In genomic region chr7:104972510-104972909, GRCh38 we compare ENCODE assay signal across 19 cellular contexts. TPM values are rescaled to one million over a fixed set of nuclear protein-coding genes. Genes with fewer than 3 reads are reported as not detected.
A peak's percentile ranks its signal among the peaks of the same experiment; 100 is the strongest.
DNase-seq lines count a peak whose midpoint lies in the region; ATAC-seq, FAIRE-seq and TF ChIP-seq lines count a peak whose summit lies in the region.
"Had no signal": no experiment of that assay in that cellular context is flagged by ENCODE, and none has a peak within 500 bp of the region (broad histone marks: within the 10 kb centered on the region; RNA-seq: fewer than 3 reads in every experiment).

No MANE protein-coding gene starts in this region.

- no peaks in the 10 kb centered on the region for H3K9me1 ChIP-seq in keratinocyte (ENCODE audit: control insufficient read depth, extremely low read depth, insufficient read depth, low read length)

- no peak for TF ChIP-seq CTCF in left ventricle myocardium inferior (IDR thresholded peaks at IDR 0.05; ENCODE audit: borderline replicate concordance)
- TF ChIP-seq CTCF in mammary epithelial cell (conservative IDR thresholded peaks at IDR 0.05 in 1 of 2, IDR thresholded peaks at IDR 0.05 in 1 of 2; ENCODE audit: extremely low read depth in 1 of 2, insufficient read depth in 1 of 2, low read depth in 1 of 2, low read length in 2 of 2) = no peak
- no peak for TF ChIP-seq CTCF in keratinocyte (optimal IDR thresholded peaks at IDR 0.05 in 1 of 3, IDR thresholded peaks at IDR 0.05 in 1 of 3, conservative IDR thresholded peaks at IDR 0.05 in 1 of 3; ENCODE audit: extremely low read depth in 1 of 3, insufficient read depth in 2 of 3, low read length in 3 of 3)

- peaks cover 56% of the 10 kb centered on the region for H3K4me1 ChIP-seq in left ventricle myocardium inferior
- peaks cover 31% of the 10 kb centered on the region for H3K4me1 ChIP-seq in mammary epithelial cell (ENCODE audit: insufficient read depth, low read length)
- H3K4me1 ChIP-seq in keratinocyte (ENCODE audit: control insufficient read depth, extremely low read depth, insufficient read depth, low read length) = peaks cover 34% of the 10 kb centered on the region
- H3K4me1 ChIP-seq: A549 had no signal

- H3K4me2 ChIP-seq in mammary epithelial cell (ENCODE audit: insufficient read depth, low read depth, low read length) (peak overlapping the region; percentile 15), keratinocyte (ENCODE audit: control insufficient read depth, extremely low read depth, insufficient read depth, low read depth, low read length) (peak overlapping the region; percentile 11)
- H3K4me2 ChIP-seq: A549 had no signal

- no peaks in the 10 kb centered on the region for H3K79me2 ChIP-seq in mammary epithelial cell (ENCODE audit: insufficient read depth, low read length)
- no peaks in the 10 kb centered on the region for H3K79me2 ChIP-seq in keratinocyte (ENCODE audit: control insufficient read depth, insufficient read depth, low read length)

- H4K20me1 ChIP-seq in mammary epithelial cell (ENCODE audit: insufficient read depth, low read length) (no peaks in the 10 kb centered on the region), keratinocyte (ENCODE audit: control insufficient read depth, extremely low read depth, insufficient read depth, low read length) (no peaks in the 10 kb centered on the region)

- BruUV-seq in mammary epithelial cell (replicated peaks; lab: Mats Ljungman, UMichigan) = no TSS peak

- no peak overlapping the region for H3K4me3 ChIP-seq in left ventricle myocardium inferior
- no peak overlapping the region for H3K4me3 ChIP-seq in mammary epithelial cell (replicated peaks in 1 of 3; ENCODE audit: insufficient read depth in 1 of 3, low read depth in 2 of 3, low read length in 3 of 3)
- H3K4me3 ChIP-seq in keratinocyte (ENCODE audit: control insufficient read depth in 2 of 3, extremely low read depth in 1 of 3, insufficient read depth in 2 of 3, low read depth in 1 of 3, low read length in 3 of 3) = no peak overlapping the region
- H3K4me3 ChIP-seq: A549, gastrocnemius medialis, lung had no signal

- DNase-seq in left ventricle myocardium inferior (no peak), left ventricle myocardium superior (no peak), mammary epithelial cell (no peak), keratinocyte (ENCODE audit: low read depth, low spot score) (no peak), NCI-H446 treated with DMSO at 0.1 percent for 48 hours (lab: John Stamatoyannopoulos, UW) (no peak), medulla oblongata (ENCODE audit: extremely low spot score) (no peak), NCI-H1694 treated with DMSO at 0.1 percent for 48 hours (lab: John Stamatoyannopoulos, UW) (no peak), middle frontal gyrus (ENCODE audit: extremely low spot score, low spot score) (no peak)
- DNase-seq: activated T-cell treated with anti-CD3 and anti-CD28 coated beads for 4 hours; gastrocnemius medialis; GDM1; NCI-H510A; occipital lobe; SHP77; stimulated activated CD4-positive, alpha-beta T cell treated with anti-CD3 and anti-CD28 coated beads, Interleukin-1b, Interleukin-23, amount 100 ng/mL, for 48 hours; stimulated activated naive CD8-positive, alpha-beta T cell treated with anti-CD3 and anti-CD28 coated beads, Interleukin-15, Interleukin-2, amounts not matched to agents 100 U/mL and 50 U/mL, for 24 hours had no signal

- peak overlapping the region; percentile 81 for H3K27ac ChIP-seq in left ventricle myocardium inferior (replicated peaks)
- peak overlapping the region; percentile 93 for H3K27ac ChIP-seq in mammary epithelial cell (ENCODE audit: insufficient read depth, low read depth, low read length)
- H3K27ac ChIP-seq in keratinocyte (ENCODE audit: control insufficient read depth, insufficient read depth, low read length) = peak overlapping the region; percentile 89
- H3K27ac ChIP-seq: A549, HL-60 had no signal

- dilution Hi-C loops in mammary epithelial cell (cut with HindIII; ENCODE audit: low sequenced_read_pairs) = no loop called here
- dilution Hi-C loops in keratinocyte (cut with MboI; ENCODE audit: extremely low pct_ligation_motif_present, low sequenced_read_pairs) = no loop called here

- H2AFZ ChIP-seq in mammary epithelial cell (ENCODE audit: low read depth, low read length) = no peak overlapping the region
- H2AFZ ChIP-seq in keratinocyte (ENCODE audit: control insufficient read depth, low read length) = no peak overlapping the region

- WGBS in mammary epithelial cell (ENCODE audit: low coverage, missing lambda C conversion rate) = 68% methylated on average over 5 of the region's 5 CpGs

- ATAC-seq in left ventricle myocardium superior = no peak
- ATAC-seq: stimulated activated naive CD8-positive, alpha-beta T cell treated with anti-CD3 and anti-CD28 coated beads, Interleukin-15, Interleukin-2, amounts not matched to agents 100 U/mL and 50 U/mL, for 24 hours had no signal

- no peaks in the 10 kb centered on the region for H3K36me3 ChIP-seq in left ventricle myocardium inferior
- no peaks in the 10 kb centered on the region for H3K36me3 ChIP-seq in mammary epithelial cell (ENCODE audit: insufficient read depth, low read length)
- H3K36me3 ChIP-seq in keratinocyte (ENCODE audit: control insufficient read depth in 2 of 2, extremely low read depth in 1 of 2, insufficient read depth in 2 of 2, low read length in 2 of 2) = no peaks in the 10 kb centered on the region
- H3K36me3 ChIP-seq: gastrocnemius medialis had no signal

- intact Hi-C loops in left ventricle myocardium inferior (cut with micrococcal nuclease) = no loop called here
- intact Hi-C loops in left ventricle myocardium superior (cut with micrococcal nuclease) = no loop called here
- intact Hi-C loops in mammary epithelial cell (cut with micrococcal nuclease) = no loop called here

- no peak overlapping the region for H3K9ac ChIP-seq in mammary epithelial cell (ENCODE audit: insufficient read depth, low read length)
- H3K9ac ChIP-seq in keratinocyte (ENCODE audit: control insufficient read depth, extremely low read depth, insufficient read depth, low read length) = peak overlapping the region; percentile 52

- H3K9me3 ChIP-seq in left ventricle myocardium inferior (replicated peaks) (no peaks in the 10 kb centered on the region), mammary epithelial cell (replicated peaks; ENCODE audit: insufficient read depth, low read length) (no peaks in the 10 kb centered on the region), keratinocyte (ENCODE audit: control insufficient read depth, low read depth, low read length) (no peaks in the 10 kb centered on the region)
- H3K9me3 ChIP-seq: A549, gastrocnemius medialis had no signal

- no peak for FAIRE-seq in keratinocyte (lab: Jason Lieb, UNC)
- FAIRE-seq: A549 had no signal

- in situ Hi-C loops in mammary epithelial cell (cut with MboI; ENCODE audit: low sequenced_read_pairs in 2 of 2) = loop anchor here in 1 of 2 donors (10.0 kb wide), 1 partner anchor 48 kb away; no protein-coding TSS in a partner anchor

- H3K27me3 ChIP-seq in left ventricle myocardium inferior (ENCODE audit: low read depth) (no peaks in the 10 kb centered on the region), mammary epithelial cell (ENCODE audit: insufficient read depth, low read length) (no peaks in the 10 kb centered on the region), keratinocyte (ENCODE audit: control insufficient read depth, extremely low read depth, insufficient read depth, low read length) (no peaks in the 10 kb centered on the region)
- H3K27me3 ChIP-seq: gastrocnemius medialis had no signal

- CTCF ChIA-PET in mammary epithelial cell (lab: Charles Lee; ENCODE audit: low non-redundant PET) = interaction anchor here (0.7 kb wide), 1 partner anchor 245 kb away, joined by 3 read pairs; no protein-coding TSS in a partner anchor

RNA-seq across cellular contexts. Expression of gene KMT2E, which starts 41.5 kb away (rescaled TPM):
- total RNA-seq in left ventricle myocardium inferior (40.2 TPM), left ventricle myocardium superior (35.9 TPM), mammary epithelial cell (10 to 100 TPM; 41.2 to 72.2 TPM)
- polyA plus RNA-seq in mammary epithelial cell (2.4 TPM), keratinocyte (3.5 to 12.9 TPM (median 7.9 TPM) in 3 replicates)
- polyA minus RNA-seq in mammary epithelial cell (57.9 TPM), keratinocyte (36.9 to 48.3 TPM (median 41.4 TPM) in 3 replicates)
- polyA plus RNA-seq in keratinocyte (2011; ENCODE audit: low read depth) = 78.4 TPM
- polyA plus RNA-seq in keratinocyte (2011; cell fraction: cytosol; rRNA removed) = 7.6 and 7.7 TPM in 2 replicates
- 31.9 and 35.6 TPM in 2 replicates for polyA plus RNA-seq in keratinocyte (2011; cell fraction: nucleus; rRNA removed)
- polyA plus RNA-seq in keratinocyte (2012; ENCODE audit: low replicate concordance) = 21.5 and 27.1 TPM in 2 replicates
- polyA minus RNA-seq in keratinocyte (2011; cell fraction: cytosol; rRNA and poly(A)+ RNA removed) = 10.4 TPM
- polyA minus RNA-seq in keratinocyte (2011; cell fraction: nucleus; rRNA and poly(A)+ RNA removed) = 39.3 and 68.7 TPM in 2 replicates
